In the genomic region with DNA sequence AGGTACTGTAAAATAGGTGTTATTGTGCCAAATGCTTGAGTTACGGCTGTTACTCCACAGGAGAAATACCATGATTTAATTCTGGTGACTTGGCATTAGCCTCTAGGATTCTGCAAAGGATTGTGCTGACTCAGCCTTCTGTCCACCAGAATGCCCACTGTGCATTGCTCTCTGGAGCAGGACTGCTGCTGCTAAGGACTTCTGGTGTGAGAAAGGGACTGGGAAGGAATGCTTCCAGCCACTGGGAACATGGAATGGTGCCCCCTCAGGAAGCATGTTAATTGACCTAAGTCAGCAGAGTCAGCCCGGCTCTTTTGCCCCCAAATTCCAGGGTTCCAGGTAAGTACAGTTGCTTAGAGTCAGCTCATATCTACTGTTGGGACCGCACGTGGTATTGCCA, we compare ENCODE assay signal across 19 cellular contexts. TPM values are rescaled to one million over a fixed set of nuclear protein-coding genes. Genes with fewer than 3 reads are reported as not detected.
DNase-seq lines count a peak whose midpoint lies in the region; ATAC-seq and TF ChIP-seq lines count a peak whose summit lies in the region.
"Had no signal": no experiment of that assay in that cellular context is flagged by ENCODE, and none has a peak within 500 bp of the region (broad histone marks: within the 10 kb centered on the region; RNA-seq: fewer than 3 reads in every experiment).

No MANE protein-coding gene starts in this region.

- H3K27me3 ChIP-seq in endodermal cell (ENCODE audit: control insufficient read depth, insufficient read depth, low read length, poor library complexity, severe bottlenecking), result no peaks in the 10 kb centered on the region
- no peaks in the 10 kb centered on the region for H3K27me3 ChIP-seq in osteoblast (ENCODE audit: insufficient read depth, low read length)
- H3K27me3 ChIP-seq: SJSA1 had no signal

- H3K4me3 ChIP-seq in endodermal cell (ENCODE audit: low read length), result no peak overlapping the region
- no peak overlapping the region for H3K4me3 ChIP-seq in osteoblast (ENCODE audit: insufficient read depth, low read length)
- H3K4me3 ChIP-seq: SJSA1 had no signal

- H3K36me3 ChIP-seq in endodermal cell (ENCODE audit: control insufficient read depth, insufficient read depth, low read length) (no peaks in the 10 kb centered on the region), osteoblast (ENCODE audit: insufficient read depth, low read length) (no peaks in the 10 kb centered on the region)
- H3K36me3 ChIP-seq: SJSA1 had no signal

- no peak overlapping the region for H3K4me2 ChIP-seq in osteoblast (ENCODE audit: insufficient read depth, low read length)

- H3K27ac ChIP-seq in endodermal cell (ENCODE audit: low read depth, low read length) (no peak overlapping the region), osteoblast (ENCODE audit: low read depth, low read length) (no peak overlapping the region)
- H3K27ac ChIP-seq: RWPE1, SJSA1 had no signal

- H3K4me1 Mint-ChIP-seq in WTC11 (peaks cover 55% of the 10 kb centered on the region), endodermal cell (peaks cover 12% of the 10 kb centered on the region)
- H3K4me1 Mint-ChIP-seq: CD4-positive, CD25-positive, alpha-beta regulatory T cell; IgD-negative memory B cell had no signal

- H3K27me3 Mint-ChIP-seq in WTC11 (ENCODE audit: low read depth) (peaks cover 38% of the 10 kb centered on the region), endodermal cell (ENCODE audit: insufficient read depth) (peaks cover 20% of the 10 kb centered on the region)
- H3K27me3 Mint-ChIP-seq: CD4-positive, CD25-positive, alpha-beta regulatory T cell; IgD-negative memory B cell had no signal

- H4K20me1 ChIP-seq in osteoblast (ENCODE audit: insufficient read depth, low read length), result no peaks in the 10 kb centered on the region

- H3K9ac ChIP-seq in endodermal cell (ENCODE audit: extremely low read depth, low read length, poor library complexity, severe bottlenecking), result no peak overlapping the region

- WGBS in endodermal cell (ENCODE audit: insufficient coverage in 1 of 2, insufficient read length in 1 of 2), 2 experiments, result 82 to 92% methylated on average over 4 of the region's 4 CpGs

- no peaks in the 10 kb centered on the region for H3K9me3 Mint-ChIP-seq in WTC11
- H3K9me3 Mint-ChIP-seq in endodermal cell, result no peaks in the 10 kb centered on the region
- H3K9me3 Mint-ChIP-seq: CD4-positive, CD25-positive, alpha-beta regulatory T cell; IgD-negative memory B cell had no signal

- ATAC-seq in WTC11, result peak; percentile 66
- no peak for ATAC-seq in HG03342 (IDR thresholded peaks at IDR 0.05; ENCODE audit: unreplicated experiment)

- no peaks in the 10 kb centered on the region for H3K79me2 ChIP-seq in osteoblast (ENCODE audit: insufficient read depth, low read length)

- DNase-seq in G401 (ENCODE audit: low spot score) (peak; percentile 85), WTC11 (ENCODE audit: low spot score) (no peak), endodermal cell (peak; percentile 53), osteoblast (ENCODE audit: insufficient read length, low spot score, missing footprints) (peak; percentile 35), amygdala (lab: John Stamatoyannopoulos, UW) (no peak), GM10248 (ENCODE audit: extremely low spot score) (no peak)
- DNase-seq: AML-193; Calu3; CD4-positive, CD25-positive, alpha-beta regulatory T cell; DMS79; GDM1; GOT3; NCI-H1417 treated with DMSO at 0.1 percent for 48 hours; NCI-H2029 treated with DMSO at 0.1 percent for 48 hours; NCI-H526 had no signal

- 0 out of 2 replicates have a peak, but pooled peaks cover 2% of the 10 kb centered on the region for H3K36me3 Mint-ChIP-seq in WTC11
- no peaks in the 10 kb centered on the region for H3K36me3 Mint-ChIP-seq in endodermal cell (ENCODE audit: low read depth)

- H3K4me1 ChIP-seq in endodermal cell (ENCODE audit: control insufficient read depth, insufficient read depth, low read length), result no peaks in the 10 kb centered on the region
- no peaks in the 10 kb centered on the region for H3K4me1 ChIP-seq in osteoblast (ENCODE audit: insufficient read depth, low read length)
- H3K4me1 ChIP-seq: SJSA1 had no signal

- H3K4me3 Mint-ChIP-seq in WTC11 (no peak overlapping the region), endodermal cell (no peak overlapping the region)
- H3K4me3 Mint-ChIP-seq: CD4-positive, CD25-positive, alpha-beta regulatory T cell; IgD-negative memory B cell had no signal

- no peak overlapping the region for H2AFZ ChIP-seq in osteoblast (ENCODE audit: low read length)

- H3K9me3 ChIP-seq in endodermal cell (ENCODE audit: control insufficient read depth, low read length) (no peaks in the 10 kb centered on the region), osteoblast (ENCODE audit: low read depth, low read length) (no peaks in the 10 kb centered on the region)
- H3K9me3 ChIP-seq: SJSA1 had no signal

- in situ Hi-C loops in G401 (cut with HindIII; ENCODE audit: low sequenced_read_pairs), result no loop called here

- H3K27ac Mint-ChIP-seq in WTC11, result no peak overlapping the region
- H3K27ac Mint-ChIP-seq in endodermal cell, result no peak overlapping the region
- H3K27ac Mint-ChIP-seq: CD4-positive, CD25-positive, alpha-beta regulatory T cell; IgD-negative memory B cell had no signal

- CTCF ChIA-PET in WTC11 (lab: Charles Lee), result interaction anchor here (0.7 to 7.5 kb wide), 6 partner anchors 10 to 40 kb away, joined by 3 to 47 read pairs (median 16); no protein-coding TSS in a partner anchor
- CTCF ChIA-PET in GM10248 (lab: Yijun Ruan, JAX), result interaction anchor here (1.6 kb wide), 1 partner anchor 44 kb away, joined by 3 read pairs; no protein-coding TSS in a partner anchor

- POLR2A ChIA-PET in WTC11 (lab: Charles Lee), result interaction anchor here (1.0 to 6.6 kb wide), 2 partner anchors 19 to 30 kb away, joined by 3 to 49 read pairs; no protein-coding TSS in a partner anchor
- POLR2A ChIA-PET in GM10248 (lab: Yijun Ruan, JAX), result no interaction called here

- TF ChIP-seq CTCF in WTC11 (IDR thresholded peaks at IDR 0.05) (no peak), endodermal cell (conservative IDR thresholded peaks at IDR 0.05) (peak; percentile 25), osteoblast (IDR thresholded peaks at IDR 0.05; ENCODE audit: extremely low read depth, low read depth, low read length) (no peak), GM10248 (IDR thresholded peaks at IDR 0.05; ENCODE audit: control extremely low read depth, extremely low read depth, low read depth, missing control alignments) (no peak)

TF ChIP-seq in WTC11, 78 proteins besides CTCF, POLR2A, EP300 and RAD21 (continues in another document):
- TF ChIP-seq ZNF138 (CRISPR knock-in tag; conservative IDR thresholded peaks at IDR 0.05), result no peak
- TF ChIP-seq, protein P1, sequence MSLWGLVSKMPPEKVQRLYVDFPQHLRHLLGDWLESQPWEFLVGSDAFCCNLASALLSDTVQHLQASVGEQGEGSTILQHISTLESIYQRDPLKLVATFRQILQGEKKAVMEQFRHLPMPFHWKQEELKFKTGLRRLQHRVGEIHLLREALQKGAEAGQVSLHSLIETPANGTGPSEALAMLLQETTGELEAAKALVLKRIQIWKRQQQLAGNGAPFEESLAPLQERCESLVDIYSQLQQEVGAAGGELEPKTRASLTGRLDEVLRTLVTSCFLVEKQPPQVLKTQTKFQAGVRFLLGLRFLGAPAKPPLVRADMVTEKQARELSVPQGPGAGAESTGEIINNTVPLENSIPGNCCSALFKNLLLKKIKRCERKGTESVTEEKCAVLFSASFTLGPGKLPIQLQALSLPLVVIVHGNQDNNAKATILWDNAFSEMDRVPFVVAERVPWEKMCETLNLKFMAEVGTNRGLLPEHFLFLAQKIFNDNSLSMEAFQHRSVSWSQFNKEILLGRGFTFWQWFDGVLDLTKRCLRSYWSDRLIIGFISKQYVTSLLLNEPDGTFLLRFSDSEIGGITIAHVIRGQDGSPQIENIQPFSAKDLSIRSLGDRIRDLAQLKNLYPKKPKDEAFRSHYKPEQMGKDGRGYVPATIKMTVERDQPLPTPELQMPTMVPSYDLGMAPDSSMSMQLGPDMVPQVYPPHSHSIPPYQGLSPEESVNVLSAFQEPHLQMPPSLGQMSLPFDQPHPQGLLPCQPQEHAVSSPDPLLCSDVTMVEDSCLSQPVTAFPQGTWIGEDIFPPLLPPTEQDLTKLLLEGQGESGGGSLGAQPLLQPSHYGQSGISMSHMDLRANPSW (CRISPR knock-in tag; conservative IDR thresholded peaks at IDR 0.05; ENCODE audit: low read depth), result no peak

RNA-seq across cellular contexts. Expression of a gene that starts 32.8 kb away (rescaled TPM):
- under 0.01 and 0.03 TPM in 2 replicates for total RNA-seq in G401 (2014; rRNA removed; shearing (Covaris generic))
- total RNA-seq in WTC11 (2021) (16.4 to 26.2 TPM (median 25.7 TPM) in 3 replicates), endodermal cell (10 to 100 TPM; 12.8 to 15.4 TPM), osteoblast (0.59 and 0.72 TPM in 2 replicates)
- 15.2 TPM for polyA plus RNA-seq in endodermal cell (2013, experiment 1 of 2)
- polyA plus RNA-seq in endodermal cell (2013, experiment 2 of 2), result 13.2 TPM
- total RNA-seq: SJSA1 had no signal
- polyA plus RNA-seq: CD4-positive, CD25-positive, alpha-beta regulatory T cell had no signal

RNA-seq across cellular contexts. Expression of a gene that starts 37.4 kb away (rescaled TPM):
- 12.9 and 22.2 TPM in 2 replicates for total RNA-seq in G401 (2014; rRNA removed; shearing (Covaris generic))
- total RNA-seq in WTC11 (2021) (20.0 to 26.2 TPM (median 25.4 TPM) in 3 replicates), endodermal cell (10 to 100 TPM; 13.0 to 17.0 TPM), osteoblast (27.4 and 27.5 TPM in 2 replicates)
- 17.3 TPM for polyA plus RNA-seq in endodermal cell (2013, experiment 1 of 2)
- polyA plus RNA-seq in endodermal cell (2013, experiment 2 of 2), result 15.7 TPM

RNA-seq across cellular contexts. Expression of a gene that starts 48.9 kb away (rescaled TPM):
- total RNA-seq in G401 (2014; rRNA removed; shearing (Covaris generic)), result 37.0 and 38.9 TPM in 2 replicates
- total RNA-seq in WTC11 (2021), result 108 to 122 TPM (median 115 TPM) in 3 replicates
- 100 to 1,000 TPM; 203 to 209 TPM for total RNA-seq in endodermal cell
- 85.8 TPM for polyA plus RNA-seq in endodermal cell (2013, experiment 1 of 2)
- polyA plus RNA-seq in endodermal cell (2013, experiment 2 of 2), result 69.8 TPM
- 7.7 and 10.9 TPM in 2 replicates for total RNA-seq in osteoblast

RNA-seq across cellular contexts. Expression of a gene that starts 49.2 kb away (rescaled TPM):
- total RNA-seq in G401 (2014; rRNA removed; shearing (Covaris generic)), result 47.6 and 52.1 TPM in 2 replicates
- total RNA-seq in WTC11 (2021), result 37.4 to 45.5 TPM (median 43.3 TPM) in 3 replicates
- total RNA-seq in endodermal cell, result 10 to 100 TPM; 43.2 to 45.3 TPM
- 59.9 TPM for polyA plus RNA-seq in endodermal cell (2013, experiment 1 of 2)
- 47.9 TPM for polyA plus RNA-seq in endodermal cell (2013, experiment 2 of 2)
- total RNA-seq in osteoblast, result 37.4 and 49.6 TPM in 2 replicates

RNA-seq across cellular contexts. Expression of a gene that starts 59.9 kb away (rescaled TPM):
- not detected in 2 replicates for total RNA-seq in G401 (2014; rRNA removed; shearing (Covaris generic))
- 50.1 to 62.0 TPM (median 60.0 TPM) in 3 replicates for total RNA-seq in WTC11 (2021)
- total RNA-seq in endodermal cell, result under 1 TPM; 0.18 to 0.91 TPM
- 13.1 TPM for polyA plus RNA-seq in endodermal cell (2013, experiment 1 of 2)
- polyA plus RNA-seq in endodermal cell (2013, experiment 2 of 2), result 12.8 TPM
- not detected in 2 replicates for total RNA-seq in osteoblast
- total RNA-seq: Calu3; CD4-positive, CD25-positive, alpha-beta regulatory T cell; SJSA1 had no signal

Comparison
In these comparisons a context has a peak if more than half of its experiments do, and no peak if none do; other contexts are left out.
1. DNase-seq: peak in G401 (single experiment), endodermal cell (single experiment) and osteoblast (single experiment); none in WTC11 (single experiment), amygdala (0 of 56) and GM10248 (single experiment).